Comparison of ENCODE assay signal across 33 cellular contexts in the genomic region with DNA sequence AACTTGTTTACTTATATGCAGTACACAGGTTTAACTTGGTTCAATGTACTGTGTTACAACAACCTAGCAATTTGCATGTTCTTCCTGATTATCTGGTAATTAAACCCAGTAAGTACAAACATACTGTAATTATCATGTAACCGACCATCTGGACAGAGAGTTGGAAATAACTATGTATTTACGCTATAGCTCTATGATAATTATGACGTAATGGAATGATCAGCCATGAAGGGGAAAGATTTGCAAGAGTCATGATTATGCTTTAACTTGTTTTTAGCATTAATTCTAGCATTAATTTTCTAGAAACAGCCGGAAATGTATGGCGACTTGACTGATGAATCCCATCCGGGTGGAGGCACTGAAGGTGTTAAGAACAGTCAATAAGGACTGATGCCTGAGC.
"Had no signal": no experiment of that assay in that cellular context is flagged by ENCODE, and none has a peak within 500 bp of the region (broad histone marks: within the 10 kb centered on the region; RNA-seq: fewer than 3 reads in every experiment).

No MANE protein-coding gene starts in this region.

- H3K36me3 ChIP-seq: adrenal gland, gastrocnemius medialis, left lung, lower lobe of right lung, neural progenitor cell, thyroid gland, upper lobe of left lung, vagina had no signal

- DNase-seq: activated CD4-positive, alpha-beta T cell treated with anti-CD3 and anti-CD28 coated beads for 1 hour; activated CD4-positive, alpha-beta T cell treated with anti-CD3 and anti-CD28 coated beads, Interleukin-2, amount 50 U/mL, for 1 hour; activated CD8-positive, alpha-beta memory T cell treated with anti-CD3 and anti-CD28 coated beads, Interleukin-2, amount 10 ng/mL, durations not matched to agents 7 days and 5 days; activated CD8-positive, alpha-beta T cell treated with anti-CD3 and anti-CD28 coated beads, Interleukin-2, amount 10 ng/mL, durations not matched to agents 7 days and 5 days; activated effector memory CD4-positive, alpha-beta T cell treated with anti-CD3 and anti-CD28 coated beads, Interleukin-2, amount 50 U/mL, for 16 hours; activated naive CD4-positive, alpha-beta T cell treated with anti-CD3 and anti-CD28 coated beads for 36 hours; activated naive CD8-positive, alpha-beta T cell treated with anti-CD3 and anti-CD28 coated beads for 36 hours; adrenal gland; aorta; body of pancreas; effector CD8-positive, alpha-beta T cell; gastrocnemius medialis; glutamatergic neuron; left lung; lower lobe of right lung; mesenchymal stem cell; natural killer cell; occipital lobe; psoas muscle; stimulated activated CD4-positive, alpha-beta T cell treated with anti-CD3 and anti-CD28 coated beads, Interleukin-1b, Interleukin-23, amount 100 ng/mL, for 48 hours; stimulated activated CD4-positive, alpha-beta T cell treated with anti-CD3 and anti-CD28 coated beads, Interleukin-4, amount 100 ng/mL, for 4 hours; stimulated activated CD8-positive, alpha-beta memory T cell treated with anti-CD3 and anti-CD28 coated beads, Interleukin-4, amount 100 ng/mL, for 48 hours; stimulated activated naive CD8-positive, alpha-beta T cell treated with anti-CD3 and anti-CD28 coated beads, Interleukin-15, amount 100 ng/mL, for 72 hours; substantia nigra; thyroid gland; upper lobe of left lung had no signal

- H3K4me3 ChIP-seq: adrenal gland, body of pancreas, gastrocnemius medialis, left lung, lower lobe of right lung, neural progenitor cell, psoas muscle, smooth muscle cell, thyroid gland, upper lobe of left lung, vagina had no signal

- H3K27me3 ChIP-seq: adrenal gland, body of pancreas, gastrocnemius medialis, left lung, neural progenitor cell, thyroid gland, upper lobe of left lung, vagina had no signal

- H3K9me3 ChIP-seq: adrenal gland, body of pancreas, gastrocnemius medialis, left lung, lower lobe of right lung, psoas muscle, thyroid gland, upper lobe of left lung, vagina had no signal

- H3K27ac ChIP-seq: adrenal gland, body of pancreas, epithelial cell of prostate, gastrocnemius medialis, left lung, lower lobe of right lung, neural progenitor cell, parathyroid adenoma, psoas muscle, thyroid gland, upper lobe of left lung, vagina had no signal

- H3K4me1 ChIP-seq: adrenal gland, body of pancreas, gastrocnemius medialis, left lung, lower lobe of right lung, parathyroid adenoma, psoas muscle, thyroid gland, upper lobe of left lung, vagina had no signal

- H3K9ac ChIP-seq: neural progenitor cell, parathyroid adenoma had no signal

- ATAC-seq: activated CD8-positive, alpha-beta memory T cell treated with anti-CD3 and anti-CD28 coated beads, Interleukin-2, amount 10 ng/mL, durations not matched to agents 7 days and 5 days; activated CD8-positive, alpha-beta T cell treated with anti-CD3 and anti-CD28 coated beads, Interleukin-2, amount 10 ng/mL, durations not matched to agents 7 days and 5 days; body of pancreas; gastrocnemius medialis; left lung; lower lobe of right lung; natural killer cell; psoas muscle; stimulated activated memory B cell treated with anti-CD40 and anti-IgM and Interleukin-4, amounts not matched to agents 10 μg/mL and 1 μg/mL and 100 μg/mL, for 72 hours; stimulated activated naive CD8-positive, alpha-beta T cell treated with anti-CD3 and anti-CD28 coated beads, Interleukin-15, amount 100 ng/mL, for 72 hours; WTC11 had no signal
